ENCODE assay signal across 24 cellular contexts in the genomic region with DNA sequence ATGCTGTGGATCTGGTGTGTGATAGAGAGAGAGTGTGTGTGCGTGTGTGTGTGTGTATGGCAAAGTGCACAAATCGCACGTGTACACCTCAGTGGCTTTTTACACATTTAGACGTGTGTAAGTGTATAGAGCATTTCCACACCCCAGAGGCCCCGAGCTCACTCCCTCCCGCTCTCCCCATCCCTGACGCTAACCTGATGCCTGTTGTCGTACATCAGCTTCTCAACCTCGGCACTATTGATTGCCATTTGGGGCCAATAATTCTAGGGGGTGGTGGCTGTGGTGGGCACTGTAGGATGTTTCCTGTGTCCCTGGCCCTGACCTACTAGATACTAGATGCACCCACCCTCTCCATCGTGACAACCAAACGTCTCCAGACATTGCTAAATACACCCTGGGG.
"Had no signal": no experiment of that assay in that cellular context is flagged by ENCODE, and none has a peak within 500 bp of the region (broad histone marks: within the 10 kb centered on the region; RNA-seq: fewer than 3 reads in every experiment).

No MANE protein-coding gene starts in this region.

- H3K27ac Mint-ChIP-seq: activated CD4-positive, alpha-beta memory T cell treated with anti-CD3 and anti-CD28 coated beads for 36 hours; activated CD4-positive, alpha-beta T cell treated with anti-CD3 and anti-CD28 coated beads, Interleukin-2, amount 10 ng/mL, durations not matched to agents 24 days and 14 days; dendritic cell treated with granulocyte-macrophage colony-stimulating factor and Interleukin-4, amounts not matched to agents 40 ng/mL and 50 ng/mL, for 4 days; endodermal cell; nephron progenitor cell had no signal

- H3K9me3 Mint-ChIP-seq: activated CD4-positive, alpha-beta memory T cell treated with anti-CD3 and anti-CD28 coated beads for 36 hours; activated CD4-positive, alpha-beta T cell treated with anti-CD3 and anti-CD28 coated beads, Interleukin-2, amount 10 ng/mL, durations not matched to agents 24 days and 14 days; central memory CD8-positive, alpha-beta T cell; dendritic cell treated with granulocyte-macrophage colony-stimulating factor and Interleukin-4, amounts not matched to agents 40 ng/mL and 50 ng/mL, for 4 days; endodermal cell; nephron progenitor cell had no signal

- H3K4me3 Mint-ChIP-seq: activated CD4-positive, alpha-beta memory T cell treated with anti-CD3 and anti-CD28 coated beads for 36 hours; activated CD4-positive, alpha-beta T cell treated with anti-CD3 and anti-CD28 coated beads, Interleukin-2, amount 10 ng/mL, durations not matched to agents 24 days and 14 days; central memory CD8-positive, alpha-beta T cell; dendritic cell treated with granulocyte-macrophage colony-stimulating factor and Interleukin-4, amounts not matched to agents 40 ng/mL and 50 ng/mL, for 4 days; endodermal cell; nephron progenitor cell had no signal

- H3K4me1 Mint-ChIP-seq: activated CD4-positive, alpha-beta T cell treated with anti-CD3 and anti-CD28 coated beads, Interleukin-2, amount 10 ng/mL, durations not matched to agents 24 days and 14 days; central memory CD8-positive, alpha-beta T cell had no signal

- FAIRE-seq: islet of Langerhans had no signal

- H3K36me3 ChIP-seq: left lung, lower lobe of right lung, right atrium auricular region, suprapubic skin, tibial artery, upper lobe of right lung had no signal

- H3K4me1 ChIP-seq: foreskin keratinocyte had no signal

- H3K27me3 Mint-ChIP-seq: activated CD4-positive, alpha-beta memory T cell treated with anti-CD3 and anti-CD28 coated beads for 36 hours; activated CD4-positive, alpha-beta T cell treated with anti-CD3 and anti-CD28 coated beads, Interleukin-2, amount 10 ng/mL, durations not matched to agents 24 days and 14 days; central memory CD8-positive, alpha-beta T cell; dendritic cell treated with granulocyte-macrophage colony-stimulating factor and Interleukin-4, amounts not matched to agents 40 ng/mL and 50 ng/mL, for 4 days had no signal

- H3K36me3 Mint-ChIP-seq: activated CD4-positive, alpha-beta memory T cell treated with anti-CD3 and anti-CD28 coated beads for 36 hours had no signal

- ATAC-seq: left lung, lower lobe of right lung, mucosa of descending colon, upper lobe of right lung had no signal

- DNase-seq: activated CD4-positive, alpha-beta memory T cell treated with anti-CD3 and anti-CD28 coated beads for 36 hours; activated CD4-positive, alpha-beta T cell treated with anti-CD3 and anti-CD28 coated beads, Interleukin-2, amount 10 ng/mL, durations not matched to agents 24 days and 14 days; activated CD4-positive, CD25-positive, alpha-beta regulatory T cell treated with anti-CD3 and anti-CD28 coated beads, Interleukin-2, amount 50 U/mL, for 72 hours; activated CD8-positive, alpha-beta memory T cell treated with anti-CD3 and anti-CD28 coated beads, Interleukin-2, amount 50 U/mL, for 4 hours; activated gamma-delta T cell; activated naive CD4-positive, alpha-beta T cell treated with anti-CD3 and anti-CD28 coated beads, Interleukin-2, amount 50 U/mL, for 16 hours; activated T-cell treated with anti-CD3 and anti-CD28 coated beads, Interleukin-2, amount 50 U/mL, for 1 hour; amygdala; endodermal cell; lower lobe of right lung; mucosa of descending colon; nephron progenitor cell; nucleus accumbens; stimulated activated naive CD4-positive, alpha-beta T cell; tibial artery; upper lobe of right lung had no signal

- H3K27me3 ChIP-seq: left lung, right atrium auricular region, suprapubic skin, tibial artery, upper lobe of right lung had no signal

- H3K9me3 ChIP-seq: left lung, lower lobe of right lung, mucosa of descending colon, right atrium auricular region, suprapubic skin, tibial artery, upper lobe of right lung had no signal

- H3K27ac ChIP-seq: foreskin keratinocyte, left lung, lower lobe of right lung, parathyroid adenoma, right atrium auricular region, tibial artery, upper lobe of right lung had no signal

- H3K4me3 ChIP-seq: left lung, lower lobe of right lung, mucosa of descending colon, right atrium auricular region, suprapubic skin, tibial artery, upper lobe of right lung had no signal
